ENCODE assay signal across 16 cellular contexts in genomic region chr9:125561497-125562148, GRCh38.
DNase-seq lines count a peak whose midpoint lies in the region; ATAC-seq, FAIRE-seq and TF ChIP-seq lines count a peak whose summit lies in the region.
"Had no signal": no experiment of that assay in that cellular context is flagged by ENCODE, and none has a peak within 500 bp of the region (broad histone marks: within the 10 kb centered on the region; RNA-seq: fewer than 3 reads in every experiment).

No MANE protein-coding gene starts in this region.

- no peak for DNase-seq in HepG2 (ENCODE audit: low spot score)
- DNase-seq in right lobe of liver, result no peak
- DNase-seq in RPMI8226, result peak; percentile 23
- DNase-seq in cerebellum (ENCODE audit: low spot score), result no peak
- DNase-seq in thyroid gland, result no peak
- DNase-seq in right atrium auricular region (ENCODE audit: low spot score), result no peak
- DNase-seq: BE2C; esophagus squamous epithelium; NCI-H2171; nucleus accumbens; stimulated activated CD4-positive, alpha-beta T cell treated with anti-CD3 and anti-CD28 coated beads, Interleukin-1b, Interleukin-23, amount 100 ng/mL, for 48 hours; substantia nigra had no signal

- H3K27ac ChIP-seq in HepG2 (ENCODE audit: extremely low read length, insufficient read depth, low read length), result no peak overlapping the region
- no peak overlapping the region for H3K27ac ChIP-seq in right lobe of liver
- H3K27ac ChIP-seq in HEK293 (ENCODE audit: extremely low read depth, low read depth, low read length), result no peak overlapping the region
- no peak overlapping the region for H3K27ac ChIP-seq in thyroid gland
- no peak overlapping the region for H3K27ac ChIP-seq in right atrium auricular region
- H3K27ac ChIP-seq: breast epithelium, esophagus squamous epithelium had no signal

- no peak for TF ChIP-seq POLR2A in HepG2 (IDR thresholded peaks at IDR 0.05; ENCODE audit: insufficient read depth in 1 of 2, low read depth in 2 of 2, low read length in 2 of 2)
- no peak for TF ChIP-seq POLR2A in right lobe of liver (IDR thresholded peaks at IDR 0.05)
- no peak for TF ChIP-seq POLR2A in thyroid gland (IDR thresholded peaks at IDR 0.05)

- CTCF ChIA-PET in HepG2 (lab: Yijun Ruan, JAX; ENCODE audit: low intra/inter-chr PET ratio, low total read pairs), result no interaction called here
- CTCF ChIA-PET in HEK293 (lab: Yijun Ruan, JAX), result interaction anchor here (0.7 to 1.9 kb wide), 3 partner anchors 30 to 306 kb away, joined by 3 to 8 read pairs (median 4); no protein-coding TSS in a partner anchor

- TF ChIP-seq EP300 in HepG2 (IDR thresholded peaks at IDR 0.05; ENCODE audit: low read depth in 2 of 2, low read length in 2 of 2), result no peak
- TF ChIP-seq EP300 in HepG2 (CRISPR knock-in tag; IDR thresholded peaks at IDR 0.05; ENCODE audit: borderline replicate concordance), result no peak

- no TSS peak for BruUV-seq in HepG2 (replicated peaks; lab: Mats Ljungman, UMichigan)

- H3K4me1 ChIP-seq in HepG2 (ENCODE audit: insufficient read depth, low read length) (peaks cover 6% of the 10 kb centered on the region; the same call in 1 of the 2 replicates), right lobe of liver (peaks cover 0 to 16% (median 0%) of the 10 kb centered on the region in 4 donors), HEK293 (ENCODE audit: control insufficient read depth, insufficient read depth, low read length) (0 out of 2 replicates have a peak, but pooled peaks cover 2% of the 10 kb centered on the region), thyroid gland (peaks cover 3 to 22% of the 10 kb centered on the region in 2 donors), right atrium auricular region (no peaks in the 10 kb centered on the region)
- H3K4me1 ChIP-seq: BE2C, breast epithelium had no signal

- no peak overlapping the region for H2AFZ ChIP-seq in HepG2 (ENCODE audit: low read length)

- H3K36me3 ChIP-seq in HepG2 (replicated peaks in 1 of 2; ENCODE audit: control insufficient read depth in 1 of 2, insufficient read depth in 2 of 2, low read length in 2 of 2), result peaks cover 0 to 11% of the 10 kb centered on the region in 2 experiments; a peak in 1 of 5 replicates
- peaks cover 0 to 4% (median 0%) of the 10 kb centered on the region in 4 donors for H3K36me3 ChIP-seq in right lobe of liver
- peaks cover 0 to 5% of the 10 kb centered on the region in 2 experiments; a peak in 1 of 3 replicates for H3K36me3 ChIP-seq in HEK293 (ENCODE audit: control insufficient read depth in 2 of 2, insufficient read depth in 1 of 2, low read length in 2 of 2)
- H3K36me3 ChIP-seq in thyroid gland, result no peaks in the 10 kb centered on the region
- H3K36me3 ChIP-seq in right atrium auricular region, result peaks cover 3% of the 10 kb centered on the region
- H3K36me3 ChIP-seq: BE2C, breast epithelium had no signal

- H3K9me3 ChIP-seq in HepG2 (ENCODE audit: low read length), result no peaks in the 10 kb centered on the region
- no peaks in the 10 kb centered on the region for H3K9me3 ChIP-seq in right lobe of liver
- no peaks in the 10 kb centered on the region for H3K9me3 ChIP-seq in HEK293 (ENCODE audit: control insufficient read depth, insufficient read depth, low read depth, low read length)
- H3K9me3 ChIP-seq in thyroid gland, result no peaks in the 10 kb centered on the region
- no peaks in the 10 kb centered on the region for H3K9me3 ChIP-seq in right atrium auricular region
- H3K9me3 ChIP-seq: BE2C, breast epithelium, esophagus squamous epithelium had no signal

- H3K9ac ChIP-seq in HepG2 (ENCODE audit: insufficient read depth, low read depth, low read length), result no peak overlapping the region

- no peak for TF ChIP-seq RAD21 in HepG2 (CRISPR knock-in tag; IDR thresholded peaks at IDR 0.05)

- in situ Hi-C loops in HepG2 (cut with HindIII; ENCODE audit: extremely low pct_ligation_motif_present, low pct_unique_long_range_greater_than_20kb), result no loop called here

- WGBS in HepG2 (ENCODE audit: low lambda C conversion rate), result 89% methylated on average over 4 of the region's 4 CpGs
- 71% methylated on average over 4 of the region's 4 CpGs for WGBS in right lobe of liver (ENCODE audit: insufficient coverage, low coverage, low lambda C conversion rate, missing lambda C conversion rate)
- WGBS in thyroid gland, 2 donors, result 36 to 37% methylated on average over 4 of the region's 4 CpGs

- no peaks in the 10 kb centered on the region for H3K27me3 ChIP-seq in HepG2 (ENCODE audit: control insufficient read depth in 1 of 2, insufficient read depth in 2 of 2, low read length in 2 of 2)
- no peaks in the 10 kb centered on the region for H3K27me3 ChIP-seq in right lobe of liver
- no peaks in the 10 kb centered on the region for H3K27me3 ChIP-seq in thyroid gland
- H3K27me3 ChIP-seq in right atrium auricular region, result no peaks in the 10 kb centered on the region
- H3K27me3 ChIP-seq: BE2C, breast epithelium, esophagus squamous epithelium had no signal

- FAIRE-seq in HepG2 (lab: Jason Lieb, UNC), result no peak

- ATAC-seq in HepG2, result no peak
- no peak for ATAC-seq in right lobe of liver
- ATAC-seq in HG03025 (IDR thresholded peaks at IDR 0.05; ENCODE audit: low FRiP score, unreplicated experiment), result no peak
- ATAC-seq: Right ventricle myocardium inferior had no signal

- TF ChIP-seq CTCF in HepG2 (CRISPR knock-in tag; IDR thresholded peaks at IDR 0.05), result no peak
- no peak for TF ChIP-seq CTCF in right lobe of liver (IDR thresholded peaks at IDR 0.05)
- no peak for TF ChIP-seq CTCF in HEK293 (tag by site-specific recombination; IDR thresholded peaks at IDR 0.05)
- TF ChIP-seq CTCF in thyroid gland (IDR thresholded peaks at IDR 0.05), result no peak
- no peak for TF ChIP-seq CTCF in right atrium auricular region (IDR thresholded peaks at IDR 0.05)

- no peaks in the 10 kb centered on the region for H4K20me1 ChIP-seq in HepG2 (ENCODE audit: insufficient read depth, low read length)

- POLR2A ChIA-PET in HepG2 (lab: Yijun Ruan, JAX) (no interaction called here), HEK293 (lab: Yijun Ruan, JAX) (interaction anchor here (0.5 kb wide), 1 partner anchor 215 kb away, joined by 3 read pairs; no protein-coding TSS in a partner anchor)

- H3K79me2 ChIP-seq in HepG2 (ENCODE audit: insufficient read depth, low read length), result no peaks in the 10 kb centered on the region

- no peak overlapping the region for H3K4me2 ChIP-seq in HepG2 (ENCODE audit: low read depth, low read length)

- intact Hi-C loops in HepG2 (cut with micrococcal nuclease; ENCODE audit: unreplicated experiment) (no loop called here), right lobe of liver (cut with DNase I) (no loop called here), thyroid gland (cut with DNase I) (no loop called here)

- H3K4me3 ChIP-seq in HepG2 (replicated peaks in 1 of 3; ENCODE audit: insufficient read depth in 1 of 3, low read depth in 2 of 3, low read length in 3 of 3) (no peak overlapping the region), right lobe of liver (no peak overlapping the region), HEK293 (ENCODE audit: low read depth, low read length) (no peak overlapping the region), thyroid gland (replicated peaks in 1 of 3) (no peak overlapping the region), right atrium auricular region (no peak overlapping the region)
- H3K4me3 ChIP-seq: breast epithelium, esophagus squamous epithelium had no signal

TF ChIP-seq in HepG2, 621 proteins besides CTCF, POLR2A, EP300 and RAD21:
- TF ChIP-seq CEBPB (IDR thresholded peaks at IDR 0.05; ENCODE audit: borderline replicate concordance, low read depth, low read length), result peak; percentile 45; the same call in 1 of the 2 replicates
- no peak for TF ChIP-seq ETV5 (CRISPR knock-in tag; IDR thresholded peaks at IDR 0.05; ENCODE audit: borderline replicate concordance)
TF ChIP-seq in HepG2: peak in this region for 1.

TF ChIP-seq in HEK293, 187 proteins besides CTCF, POLR2A, EP300 and RAD21:
- TF ChIP-seq ZNF292 (tag by site-specific recombination; IDR thresholded peaks at IDR 0.05; ENCODE audit: borderline replicate concordance, low read depth) (no peak), PRDM6 (tag by site-specific recombination; IDR thresholded peaks at IDR 0.05) (0 out of 2 replicates have a peak, but pooled peaks have one; percentile 29)
